ENCODE assay signal across 8 cellular contexts in the genomic region with DNA sequence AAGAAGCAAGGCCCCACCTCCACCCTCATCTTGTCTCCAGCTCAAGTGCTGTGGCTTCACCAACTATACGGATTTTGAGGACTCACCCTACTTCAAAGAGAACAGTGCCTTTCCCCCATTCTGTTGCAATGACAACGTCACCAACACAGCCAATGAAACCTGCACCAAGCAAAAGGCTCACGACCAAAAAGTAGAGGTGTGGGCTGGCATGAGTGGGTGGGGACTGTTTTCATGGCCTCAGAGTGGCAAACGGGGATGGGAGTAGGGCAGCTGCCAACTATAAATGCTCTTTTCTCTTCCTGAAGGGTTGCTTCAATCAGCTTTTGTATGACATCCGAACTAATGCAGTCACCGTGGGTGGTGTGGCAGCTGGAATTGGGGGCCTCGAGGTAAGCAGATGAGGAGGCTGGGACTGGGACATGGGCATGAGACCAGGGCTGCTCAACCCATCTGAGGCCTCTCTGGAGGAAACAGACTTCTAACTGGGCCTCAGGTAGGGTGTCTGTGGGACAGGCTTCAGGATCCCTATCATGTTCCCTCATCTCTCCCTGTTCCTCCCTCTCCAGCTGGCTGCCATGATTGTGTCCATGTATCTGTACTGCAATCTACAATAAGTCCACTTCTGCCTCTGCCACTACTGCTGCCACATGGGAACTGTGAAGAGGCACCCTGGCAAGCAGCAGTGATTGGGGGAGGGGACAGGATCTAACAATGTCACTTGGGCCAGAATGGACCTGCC. TPM values are rescaled to one million over a fixed set of nuclear protein-coding genes. Genes with fewer than 3 reads are reported as not detected.
DNase-seq lines count a peak whose midpoint lies in the region; ATAC-seq and TF ChIP-seq lines count a peak whose summit lies in the region.
"Had no signal": no experiment of that assay in that cellular context is flagged by ENCODE, and none has a peak within 500 bp of the region (broad histone marks: within the 10 kb centered on the region; RNA-seq: fewer than 3 reads in every experiment).

No MANE protein-coding gene starts in this region.

- peaks cover 16% of the 10 kb centered on the region for H3K4me1 Mint-ChIP-seq in activated naive CD8-positive, alpha-beta T cell treated with anti-CD3 and anti-CD28 coated beads for 36 hours

- H3K9me3 ChIP-seq in Karpas-422 (ENCODE audit: low read length) (no peaks in the 10 kb centered on the region), lower lobe of right lung (no peaks in the 10 kb centered on the region)

- DNase-seq in RWPE1 (ENCODE audit: low spot score) (no peak), DMS153 (lab: John Stamatoyannopoulos, UW) (no peak), Karpas-422 (no peak), lower lobe of right lung (no peak)
- DNase-seq in activated naive CD8-positive, alpha-beta T cell treated with anti-CD3 and anti-CD28 coated beads for 36 hours, result peak; percentile 64
- peak; percentile 31 to 39 for DNase-seq in stimulated activated CD4-positive, alpha-beta T cell treated with anti-CD3 and anti-CD28 coated beads, Interleukin-1b, Interleukin-23, amount 100 ng/mL, for 4 hours (ENCODE audit: low read depth in 2 of 2)
- DNase-seq: effector CD4-positive, alpha-beta T cell; left ventricle myocardium superior had no signal

- H3K4me2 ChIP-seq in Karpas-422 (ENCODE audit: low read depth, low read length, poor library complexity, severe bottlenecking), result no peak overlapping the region

- H3K36me3 ChIP-seq in Karpas-422 (ENCODE audit: insufficient read depth, low read length) (no peaks in the 10 kb centered on the region), lower lobe of right lung (peaks cover 22% of the 10 kb centered on the region)

- H3K27ac Mint-ChIP-seq in activated naive CD8-positive, alpha-beta T cell treated with anti-CD3 and anti-CD28 coated beads for 36 hours, result peak overlapping the region; percentile 90

- H3K4me3 ChIP-seq in Karpas-422 (ENCODE audit: low read length), result no peak overlapping the region
- H3K4me3 ChIP-seq in lower lobe of right lung, result no peak overlapping the region

- H3K27ac ChIP-seq in RWPE1, result peak overlapping the region; percentile 98
- H3K27ac ChIP-seq in Karpas-422 (ENCODE audit: low read length), result no peak overlapping the region
- no peak overlapping the region for H3K27ac ChIP-seq in lower lobe of right lung

- no peaks in the 10 kb centered on the region for H3K79me2 ChIP-seq in Karpas-422 (ENCODE audit: low read length)

- peak overlapping the region; percentile 56 for H3K4me3 Mint-ChIP-seq in activated naive CD8-positive, alpha-beta T cell treated with anti-CD3 and anti-CD28 coated beads for 36 hours

- intact Hi-C loops in lower lobe of right lung (cut with DNase I), result loop anchor here (5.0 kb wide), 1 partner anchor 148 kb away; no protein-coding TSS in a partner anchor

- CTCF ChIA-PET in RWPE1 (lab: Yijun Ruan, JAX), result interaction anchor here (0.7 kb wide), 1 partner anchor 12 kb away, joined by 3 read pairs; no protein-coding TSS in a partner anchor

- H3K9me3 Mint-ChIP-seq in activated naive CD8-positive, alpha-beta T cell treated with anti-CD3 and anti-CD28 coated beads for 36 hours, result no peaks in the 10 kb centered on the region

- H3K9ac ChIP-seq in Karpas-422 (ENCODE audit: low read length), result no peak overlapping the region

- no peak for TF ChIP-seq CTCF in RWPE1 (conservative IDR thresholded peaks at IDR 0.05; ENCODE audit: low read depth)
- no peak for TF ChIP-seq CTCF in lower lobe of right lung (IDR thresholded peaks at IDR 0.05)

- H3K27me3 ChIP-seq in Karpas-422 (ENCODE audit: low read length), result no peaks in the 10 kb centered on the region
- H3K27me3 ChIP-seq in lower lobe of right lung (ENCODE audit: low read depth), result no peaks in the 10 kb centered on the region

- no peaks in the 10 kb centered on the region for H4K20me1 ChIP-seq in Karpas-422 (ENCODE audit: insufficient read depth, low read depth, low read length)

- no peaks in the 10 kb centered on the region for H3K9me2 ChIP-seq in Karpas-422 (replicated peaks; ENCODE audit: insufficient read depth, low read length)

- H3K27me3 Mint-ChIP-seq in activated naive CD8-positive, alpha-beta T cell treated with anti-CD3 and anti-CD28 coated beads for 36 hours, result no peaks in the 10 kb centered on the region

- H3K36me3 Mint-ChIP-seq in activated naive CD8-positive, alpha-beta T cell treated with anti-CD3 and anti-CD28 coated beads for 36 hours, result no peaks in the 10 kb centered on the region

- no peak overlapping the region for H2AFZ ChIP-seq in Karpas-422 (ENCODE audit: low read length)

- H3K4me1 ChIP-seq in Karpas-422 (ENCODE audit: low read length), result peaks cover 5% of the 10 kb centered on the region; the same call in 1 of the 2 replicates
- peaks cover 44% of the 10 kb centered on the region for H3K4me1 ChIP-seq in lower lobe of right lung

- POLR2A ChIA-PET in RWPE1 (lab: Yijun Ruan, JAX; ENCODE audit: low non-redundant PET), result no interaction called here

- ATAC-seq in lower lobe of right lung, result no peak
- ATAC-seq: left ventricle myocardium superior had no signal

RNA-seq across cellular contexts. Expression of a gene that starts 8.8 kb away (rescaled TPM):
- total RNA-seq in activated naive CD8-positive, alpha-beta T cell treated with anti-CD3 and anti-CD28 coated beads for 36 hours, result not detected
- not detected in 2 replicates for total RNA-seq in Karpas-422 (2014; rRNA removed; shearing (Covaris generic); ENCODE audit: low replicate concordance)
- not detected for total RNA-seq in lower lobe of right lung
- total RNA-seq: left ventricle myocardium superior had no signal

RNA-seq across cellular contexts. Expression of a gene that starts 10.2 kb away (rescaled TPM):
- under 1 TPM in 1 of 2 experiments, not detected in 1; 0.28 TPM for total RNA-seq in activated naive CD8-positive, alpha-beta T cell treated with anti-CD3 and anti-CD28 coated beads for 36 hours
- not detected in 2 replicates for total RNA-seq in Karpas-422 (2014; rRNA removed; shearing (Covaris generic); ENCODE audit: low replicate concordance)
- 68.9 TPM for total RNA-seq in lower lobe of right lung

RNA-seq across cellular contexts. Expression of a gene that starts 13.1 kb away (rescaled TPM):
- 10 to 100 TPM; 34.3 to 38.8 TPM for total RNA-seq in activated naive CD8-positive, alpha-beta T cell treated with anti-CD3 and anti-CD28 coated beads for 36 hours
- total RNA-seq in Karpas-422 (2014; rRNA removed; shearing (Covaris generic); ENCODE audit: low replicate concordance), result 55.0 and 65.1 TPM in 2 replicates
- total RNA-seq in lower lobe of right lung, result 59.3 TPM

RNA-seq across cellular contexts. Expression of a gene that starts 18.0 kb away (rescaled TPM):
- total RNA-seq in activated naive CD8-positive, alpha-beta T cell treated with anti-CD3 and anti-CD28 coated beads for 36 hours, result not detected
- 0.25 TPM in 1 of 2 replicates, not detected in the other for total RNA-seq in Karpas-422 (2014; rRNA removed; shearing (Covaris generic); ENCODE audit: low replicate concordance)
- 3.4 TPM for total RNA-seq in lower lobe of right lung

RNA-seq across cellular contexts. Expression of a gene that starts 52.7 kb away (rescaled TPM):
- total RNA-seq in activated naive CD8-positive, alpha-beta T cell treated with anti-CD3 and anti-CD28 coated beads for 36 hours, result 1 to 10 TPM; 1.1 to 1.8 TPM
- total RNA-seq in Karpas-422 (2014; rRNA removed; shearing (Covaris generic); ENCODE audit: low replicate concordance), result 10.4 and 12.7 TPM in 2 replicates
- 39.2 TPM for total RNA-seq in lower lobe of right lung

Comparison
In these comparisons a context has a peak if more than half of its experiments do, and no peak if none do; other contexts are left out.
1. DNase-seq: peak in activated naive CD8-positive, alpha-beta T cell treated with anti-CD3 and anti-CD28 coated beads for 36 hours (single experiment) and stimulated activated CD4-positive, alpha-beta T cell treated with anti-CD3 and anti-CD28 coated beads, Interleukin-1b, Interleukin-23, amount 100 ng/mL, for 4 hours (2 of 2); none in RWPE1 (single experiment), DMS153 (single experiment), Karpas-422 (single experiment) and lower lobe of right lung (single experiment).
2. RNA of a gene that starts 10.2 kb away (total RNA-seq): 68.9 TPM in lower lobe of right lung (single experiment); 0.28 TPM in activated naive CD8-positive, alpha-beta T cell treated with anti-CD3 and anti-CD28 coated beads for 36 hours and not detected in Karpas-422; every median in the first group is over 10 times any median in the second.